ENCODE assay signal across 8 cellular contexts in genomic region chr7:138980575-138981285, GRCh38. TPM values are rescaled to one million over a fixed set of nuclear protein-coding genes. Genes with fewer than 3 reads are reported as not detected.
DNase-seq lines count a peak whose midpoint lies in the region; ATAC-seq lines count a peak whose summit lies in the region.

No MANE protein-coding gene starts in this region.

- H3K4me3 ChIP-seq in HUES48 (ENCODE audit: low read depth, low read length) (peak overlapping the region; percentile 86), iPS-18c (ENCODE audit: insufficient read depth, low read depth, low read length) (peak overlapping the region; percentile 82)

- no peaks in the 10 kb centered on the region for H3K36me3 ChIP-seq in HUES48 (ENCODE audit: control insufficient read depth, insufficient read depth, low read length)

- H3K27ac Mint-ChIP-seq in activated T-helper 1 cell treated with anti-CD3 and anti-CD28 coated beads, Interleukin-12 subunit alpha, Interleukin-12 subunit beta, Interleukin-2, Interleukin-4 antibody, amounts not matched to agents 30 ng/mL and 10 ng/mL and 1 ng/mL, durations not matched to agents 14 hours and 24 hours and 36 hours: peak overlapping the region; percentile 63
- H3K27ac Mint-ChIP-seq in stimulated activated naive B cell treated with anti-CD40 and anti-IgM and Interleukin-4, amounts not matched to agents 10 μg/mL and 1 μg/mL and 100 μg/mL, for 72 hours: peak overlapping the region; percentile 79

- peaks cover 53% of the 10 kb centered on the region for H3K27me3 Mint-ChIP-seq in activated T-helper 1 cell treated with anti-CD3 and anti-CD28 coated beads, Interleukin-12 subunit alpha, Interleukin-12 subunit beta, Interleukin-2, Interleukin-4 antibody, amounts not matched to agents 30 ng/mL and 10 ng/mL and 1 ng/mL, durations not matched to agents 14 hours and 24 hours and 36 hours (ENCODE audit: insufficient read depth)
- H3K27me3 Mint-ChIP-seq in stimulated activated naive B cell treated with anti-CD40 and anti-IgM and Interleukin-4, amounts not matched to agents 10 μg/mL and 1 μg/mL and 100 μg/mL, for 72 hours: peaks cover 37 to 47% of the 10 kb centered on the region in 2 donors

- H3K4me3 Mint-ChIP-seq in activated T-helper 1 cell treated with anti-CD3 and anti-CD28 coated beads, Interleukin-12 subunit alpha, Interleukin-12 subunit beta, Interleukin-2, Interleukin-4 antibody, amounts not matched to agents 30 ng/mL and 10 ng/mL and 1 ng/mL, durations not matched to agents 14 hours and 24 hours and 36 hours: peak overlapping the region; percentile 85
- peak overlapping the region; percentile 90 to 94 for H3K4me3 Mint-ChIP-seq in stimulated activated naive B cell treated with anti-CD40 and anti-IgM and Interleukin-4, amounts not matched to agents 10 μg/mL and 1 μg/mL and 100 μg/mL, for 72 hours

- intact Hi-C loops in activated T-helper 1 cell treated with anti-CD3 and anti-CD28 coated beads, Interleukin-12 subunit alpha, Interleukin-12 subunit beta, Interleukin-2, Interleukin-4 antibody, amounts not matched to agents 30 ng/mL and 10 ng/mL and 1 ng/mL, durations not matched to agents 14 hours and 24 hours and 36 hours (cut with micrococcal nuclease): no loop called here

- peaks cover 32% of the 10 kb centered on the region for H3K4me1 ChIP-seq in HUES48 (ENCODE audit: control insufficient read depth, insufficient read depth, low read length)

- peak overlapping the region; percentile 64 for H3K9ac ChIP-seq in HUES48 (ENCODE audit: low read depth, low read length)

- peaks cover 9% of the 10 kb centered on the region for H3K4me1 Mint-ChIP-seq in activated T-helper 1 cell treated with anti-CD3 and anti-CD28 coated beads, Interleukin-12 subunit alpha, Interleukin-12 subunit beta, Interleukin-2, Interleukin-4 antibody, amounts not matched to agents 30 ng/mL and 10 ng/mL and 1 ng/mL, durations not matched to agents 14 hours and 24 hours and 36 hours (ENCODE audit: low read depth)
- H3K4me1 Mint-ChIP-seq in stimulated activated naive B cell treated with anti-CD40 and anti-IgM and Interleukin-4, amounts not matched to agents 10 μg/mL and 1 μg/mL and 100 μg/mL, for 72 hours: peaks cover 4 to 15% of the 10 kb centered on the region in 2 donors

- ATAC-seq in GM21423 (IDR thresholded peaks at IDR 0.05; ENCODE audit: unreplicated experiment): peak; percentile 54
- peak; percentile 44 to 56 for ATAC-seq in stimulated activated naive B cell treated with anti-CD40 and anti-IgM and Interleukin-4, amounts not matched to agents 10 μg/mL and 1 μg/mL and 100 μg/mL, for 72 hours (replicated peaks)

- peak overlapping the region; percentile 16 for H3K27ac ChIP-seq in HUES48 (ENCODE audit: low read depth, low read length)

- H3K27me3 ChIP-seq in HUES48 (ENCODE audit: control insufficient read depth, insufficient read depth, low read length): peaks cover 26% of the 10 kb centered on the region

- H3K9me3 ChIP-seq in HUES48 (ENCODE audit: control insufficient read depth, insufficient read depth, low read length) (no peaks in the 10 kb centered on the region), iPS-18c (ENCODE audit: control insufficient read depth, insufficient read depth, low read length) (no peaks in the 10 kb centered on the region)

- DNase-seq in ELF-1 (ENCODE audit: low read depth, low spot score) (peak; percentile 46), AG20443 (ENCODE audit: low spot score) (no peak)
- no peak for DNase-seq in activated T-helper 1 cell treated with anti-CD3 and anti-CD28 coated beads, Interleukin-12 subunit alpha, Interleukin-12 subunit beta, Interleukin-2, Interleukin-4 antibody, amounts not matched to agents 30 ng/mL and 10 ng/mL and 1 ng/mL, durations not matched to agents 14 hours and 24 hours and 36 hours (ENCODE audit: low spot score)
- DNase-seq in stimulated activated naive B cell treated with anti-CD40 and anti-IgM and Interleukin-4, amounts not matched to agents 10 μg/mL and 1 μg/mL and 100 μg/mL, for 72 hours: no peak
- no peak for DNase-seq in effector CD4-positive, alpha-beta T cell

- H3K36me3 Mint-ChIP-seq in activated T-helper 1 cell treated with anti-CD3 and anti-CD28 coated beads, Interleukin-12 subunit alpha, Interleukin-12 subunit beta, Interleukin-2, Interleukin-4 antibody, amounts not matched to agents 30 ng/mL and 10 ng/mL and 1 ng/mL, durations not matched to agents 14 hours and 24 hours and 36 hours (ENCODE audit: low read depth): no peaks in the 10 kb centered on the region
- H3K36me3 Mint-ChIP-seq in stimulated activated naive B cell treated with anti-CD40 and anti-IgM and Interleukin-4, amounts not matched to agents 10 μg/mL and 1 μg/mL and 100 μg/mL, for 72 hours: no peaks in the 10 kb centered on the region

- H3K9me3 Mint-ChIP-seq in activated T-helper 1 cell treated with anti-CD3 and anti-CD28 coated beads, Interleukin-12 subunit alpha, Interleukin-12 subunit beta, Interleukin-2, Interleukin-4 antibody, amounts not matched to agents 30 ng/mL and 10 ng/mL and 1 ng/mL, durations not matched to agents 14 hours and 24 hours and 36 hours: no peaks in the 10 kb centered on the region
- H3K9me3 Mint-ChIP-seq in stimulated activated naive B cell treated with anti-CD40 and anti-IgM and Interleukin-4, amounts not matched to agents 10 μg/mL and 1 μg/mL and 100 μg/mL, for 72 hours: no peaks in the 10 kb centered on the region

RNA-seq across cellular contexts. Expression of gene KIAA1549, which starts 0.5 kb away (rescaled TPM):
- total RNA-seq in activated T-helper 1 cell treated with anti-CD3 and anti-CD28 coated beads, Interleukin-12 subunit alpha, Interleukin-12 subunit beta, Interleukin-2, Interleukin-4 antibody, amounts not matched to agents 30 ng/mL and 10 ng/mL and 1 ng/mL, durations not matched to agents 14 hours and 24 hours and 36 hours: 0.59 and 0.75 TPM in 2 replicates

RNA-seq across cellular contexts. Expression of gene ZC3HAV1L, which starts 55.1 kb away (rescaled TPM):
- 29.6 and 31.5 TPM in 2 replicates for total RNA-seq in activated T-helper 1 cell treated with anti-CD3 and anti-CD28 coated beads, Interleukin-12 subunit alpha, Interleukin-12 subunit beta, Interleukin-2, Interleukin-4 antibody, amounts not matched to agents 30 ng/mL and 10 ng/mL and 1 ng/mL, durations not matched to agents 14 hours and 24 hours and 36 hours
